12 cellular contexts compared by ENCODE assay signal in the genomic region with DNA sequence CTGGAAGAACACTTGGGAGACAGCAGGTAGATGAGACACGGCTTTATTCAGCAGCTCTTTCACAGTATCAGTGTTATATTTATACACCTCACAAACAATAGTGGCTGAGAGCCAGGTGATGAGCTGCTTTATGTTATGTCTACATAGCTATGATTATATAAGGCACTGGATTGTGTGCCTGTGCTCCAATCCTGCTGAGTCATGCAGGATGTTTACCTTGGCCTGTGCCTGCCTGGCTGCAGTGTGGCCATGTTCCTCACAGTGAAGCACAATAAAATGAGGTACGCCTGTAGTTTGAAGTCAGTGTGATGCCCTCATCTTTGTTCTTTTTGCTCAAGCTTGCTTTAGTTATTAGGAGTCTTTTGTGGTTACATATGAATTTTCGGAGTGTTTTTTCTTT. TPM values are rescaled to one million over a fixed set of nuclear protein-coding genes. Genes with fewer than 3 reads are reported as not detected.
DNase-seq lines count a peak whose midpoint lies in the region; ATAC-seq and TF ChIP-seq lines count a peak whose summit lies in the region.
"Had no signal": no experiment of that assay in that cellular context is flagged by ENCODE, and none has a peak within 500 bp of the region (broad histone marks: within the 10 kb centered on the region; RNA-seq: fewer than 3 reads in every experiment).

No MANE protein-coding gene starts in this region.

- TF ChIP-seq CTCF in AG10803 (conservative IDR thresholded peaks at IDR 0.05; ENCODE audit: low read length) (no peak), LNCaP clone FGC (IDR thresholded peaks at IDR 0.05; ENCODE audit: control insufficient read depth, extremely low read depth, insufficient read depth) (no peak), adrenal gland (IDR thresholded peaks at IDR 0.05) (no peak)

- WGBS in adrenal gland, 4 donors: 68 to 81% (median 77%) methylated on average over 3 of the region's 3 CpGs

- no peak overlapping the region for H3K27ac ChIP-seq in adrenal gland

- no peak overlapping the region for H3K4me3 ChIP-seq in AG10803 (ENCODE audit: low read length)
- no peak overlapping the region for H3K4me3 ChIP-seq in LNCaP clone FGC (ENCODE audit: low read depth, low read length)
- no peak overlapping the region for H3K4me3 ChIP-seq in adrenal gland

- ATAC-seq in left colon: peak; percentile 97
- no peak for ATAC-seq in natural killer cell treated with Interleukin-12 subunit alpha and Interleukin-12 subunit beta and Interleukin-15 and Interleukin-18, amount 100 ng/mL, for 72 hours
- ATAC-seq: CD8-positive, alpha-beta T cell had no signal

- TF ChIP-seq POLR2A in adrenal gland (IDR thresholded peaks at IDR 0.05): no peak

- H3K27me3 ChIP-seq in adrenal gland: no peaks in the 10 kb centered on the region

- DNase-seq in AG10803 (ENCODE audit: low read depth) (peak; percentile 63), LNCaP clone FGC (ENCODE audit: low read depth) (peak; percentile 61), amniotic epithelial cell (ENCODE audit: low read depth) (peak; percentile 61), left colon (peak; percentile 70 to 84), NCI-H1694 treated with DMSO at 0.1 percent for 48 hours (lab: John Stamatoyannopoulos, UW) (no peak), adrenal gland (no peak)
- DNase-seq in natural killer cell treated with Interleukin-12 subunit alpha and Interleukin-12 subunit beta and Interleukin-15 and Interleukin-18, amount 100 ng/mL, for 72 hours (ENCODE audit: low spot score): no peak
- no peak for DNase-seq in activated naive CD4-positive, alpha-beta T cell treated with anti-CD3 and anti-CD28 coated beads, Interleukin-2, amount 50 U/mL, for 16 hours
- DNase-seq: activated CD8-positive, alpha-beta memory T cell treated with anti-CD3 and anti-CD28 coated beads, Interleukin-2, amount 50 U/mL, for 4 hours; CD8-positive, alpha-beta T cell; effector memory CD4-positive, alpha-beta T cell had no signal

- intact Hi-C loops in left colon (cut with DNase I, micrococcal nuclease) (no loop called here), adrenal gland (cut with DNase I) (no loop called here)

- no peak overlapping the region for H3K4me3 Mint-ChIP-seq in natural killer cell treated with Interleukin-12 subunit alpha and Interleukin-12 subunit beta and Interleukin-15 and Interleukin-18, amount 100 ng/mL, for 72 hours
- H3K4me3 Mint-ChIP-seq: CD8-positive, alpha-beta T cell; memory B cell had no signal

- H3K36me3 ChIP-seq in adrenal gland (replicated peaks in 1 of 2): no peaks in the 10 kb centered on the region

- peaks cover 4% of the 10 kb centered on the region for H3K36me3 Mint-ChIP-seq in natural killer cell treated with Interleukin-12 subunit alpha and Interleukin-12 subunit beta and Interleukin-15 and Interleukin-18, amount 100 ng/mL, for 72 hours
- H3K36me3 Mint-ChIP-seq: CD8-positive, alpha-beta T cell; memory B cell had no signal

- H3K27me3 Mint-ChIP-seq in natural killer cell treated with Interleukin-12 subunit alpha and Interleukin-12 subunit beta and Interleukin-15 and Interleukin-18, amount 100 ng/mL, for 72 hours: no peaks in the 10 kb centered on the region

- H3K9me3 Mint-ChIP-seq in natural killer cell treated with Interleukin-12 subunit alpha and Interleukin-12 subunit beta and Interleukin-15 and Interleukin-18, amount 100 ng/mL, for 72 hours: no peaks in the 10 kb centered on the region

- no peaks in the 10 kb centered on the region for H3K4me1 ChIP-seq in adrenal gland (replicated peaks in 1 of 2)

- no peaks in the 10 kb centered on the region for H3K4me1 Mint-ChIP-seq in natural killer cell treated with Interleukin-12 subunit alpha and Interleukin-12 subunit beta and Interleukin-15 and Interleukin-18, amount 100 ng/mL, for 72 hours (ENCODE audit: low read depth in 2 of 2)
- H3K4me1 Mint-ChIP-seq: memory B cell had no signal

- no peaks in the 10 kb centered on the region for H3K9me3 ChIP-seq in adrenal gland (replicated peaks in 1 of 3)

- H3K27ac Mint-ChIP-seq in natural killer cell treated with Interleukin-12 subunit alpha and Interleukin-12 subunit beta and Interleukin-15 and Interleukin-18, amount 100 ng/mL, for 72 hours: no peak overlapping the region
- H3K27ac Mint-ChIP-seq: CD8-positive, alpha-beta T cell; memory B cell had no signal

RNA-seq across cellular contexts. Expression of a gene that starts 31.3 kb away (rescaled TPM):
- under 1 TPM; 0.24 to 0.42 TPM for total RNA-seq in left colon
- total RNA-seq in natural killer cell treated with Interleukin-12 subunit alpha and Interleukin-12 subunit beta and Interleukin-15 and Interleukin-18, amount 100 ng/mL, for 72 hours: 1 to 10 TPM; 2.7 to 3.2 TPM
- not detected for total RNA-seq in adrenal gland
- polyA plus RNA-seq in adrenal gland: under 1 TPM; 0.54 to 0.88 (median 0.62) TPM
- total RNA-seq: CD8-positive, alpha-beta T cell had no signal

Comparison
In these comparisons a context has a peak if more than half of its experiments do, and no peak if none do; other contexts are left out.
1. DNase-seq: peak in AG10803 (single experiment), LNCaP clone FGC (single experiment), amniotic epithelial cell (single experiment) and left colon (2 of 2); none in NCI-H1694 treated with DMSO at 0.1 percent for 48 hours (single experiment), natural killer cell treated with Interleukin-12 subunit alpha and Interleukin-12 subunit beta and Interleukin-15 and Interleukin-18, amount 100 ng/mL, for 72 hours (single experiment), activated naive CD4-positive, alpha-beta T cell treated with anti-CD3 and anti-CD28 coated beads, Interleukin-2, amount 50 U/mL, for 16 hours (single experiment) and adrenal gland (0 of 7).